8 cellular contexts compared by ENCODE assay signal in the genomic region with DNA sequence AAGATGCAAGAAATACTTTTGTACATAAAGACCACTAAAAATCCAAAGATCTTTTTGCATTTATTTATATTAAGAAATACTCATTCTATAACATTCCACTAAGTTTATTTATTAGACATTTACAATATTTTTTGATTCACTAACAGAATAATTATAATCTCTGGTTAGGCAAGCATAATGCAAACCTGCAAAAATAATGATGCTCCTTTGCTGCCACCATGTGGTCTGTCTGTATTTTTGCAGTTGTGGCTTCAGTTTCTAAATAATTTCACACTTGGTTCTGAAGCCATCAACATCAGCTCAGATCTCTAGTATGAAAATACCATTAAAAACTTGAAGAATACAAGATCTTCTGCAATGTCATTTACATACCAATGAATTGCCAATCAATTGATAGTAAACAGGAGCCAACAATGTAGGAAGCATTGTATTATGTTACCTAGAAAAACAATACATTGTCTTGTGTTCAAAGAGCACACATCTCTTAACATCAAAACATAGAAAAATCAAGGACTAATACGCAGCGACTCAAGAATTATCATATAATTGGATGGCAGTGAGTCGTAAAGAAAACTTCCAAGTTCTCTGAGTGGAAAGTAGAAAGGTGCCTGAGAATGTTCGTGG. TPM values are rescaled to one million over a fixed set of nuclear protein-coding genes. Genes with fewer than 3 reads are reported as not detected.
DNase-seq lines count a peak whose midpoint lies in the region; ATAC-seq and TF ChIP-seq lines count a peak whose summit lies in the region.

No MANE protein-coding gene starts in this region.

- DNase-seq in AG04450 (ENCODE audit: low read depth, low spot score): peak; percentile 48
- DNase-seq in NCI-H2107 treated with DMSO at 0.1 percent for 48 hours (lab: John Stamatoyannopoulos, UW; ENCODE audit: unreplicated experiment): peak; percentile 2
- DNase-seq in activated CD4-positive, alpha-beta T cell treated with anti-CD3 and anti-CD28 coated beads for 4 hours: peak; percentile 16 to 63
- DNase-seq in fibroblast of gingiva (ENCODE audit: low read depth): peak; percentile 70
- peak; percentile 35 for DNase-seq in neuronal stem cell (ENCODE audit: low spot score)
- DNase-seq in lower leg skin (ENCODE audit: low spot score in 2 of 2): no peak

- H3K27ac ChIP-seq in AG04450 (ENCODE audit: low read depth, low read length) (no peak overlapping the region), neuronal stem cell (replicated peaks; ENCODE audit: low read length) (no peak overlapping the region)

- H4K8ac ChIP-seq in neuronal stem cell (ENCODE audit: low read depth, low read length): no peak overlapping the region

- no peak overlapping the region for H2BK15ac ChIP-seq in neuronal stem cell (ENCODE audit: low read length)

- H3K14ac ChIP-seq in neuronal stem cell (ENCODE audit: low read length): no peak overlapping the region

- no peak overlapping the region for H2AK5ac ChIP-seq in neuronal stem cell (ENCODE audit: low read depth, low read length)

- TF ChIP-seq CTCF in AG04450 (IDR thresholded peaks at IDR 0.05; ENCODE audit: low read depth, low read length): peak; percentile 67
- peak; percentile 55 for TF ChIP-seq CTCF in GM12873 (IDR thresholded peaks at IDR 0.05; ENCODE audit: insufficient read depth, low read depth, low read length, missing control alignments)
- peak in 1 of 3 donors; percentile 75 for TF ChIP-seq CTCF in lower leg skin (IDR thresholded peaks at IDR 0.05)

- CTCF ChIA-PET in AG04450 (lab: Charles Lee): interaction anchor here (0.6 to 2.6 kb wide), 18 partner anchors 10 to 1913 kb away, joined by 3 to 26 read pairs (median 4); no protein-coding TSS in a partner anchor

- no peak overlapping the region for H3K4ac ChIP-seq in neuronal stem cell (ENCODE audit: low read length)

- no peak for TF ChIP-seq POLR2A in lower leg skin (IDR thresholded peaks at IDR 0.05)

- no peak overlapping the region for H2BK12ac ChIP-seq in neuronal stem cell (ENCODE audit: low read length)

- H3K27me3 ChIP-seq in AG04450 (ENCODE audit: control insufficient read depth, insufficient read depth, low read length) (no peaks in the 10 kb centered on the region), neuronal stem cell (ENCODE audit: control insufficient read depth in 3 of 3, insufficient read depth in 3 of 3, low read depth in 1 of 3, low read length in 3 of 3) (no peaks in the 10 kb centered on the region)

- H3K9ac ChIP-seq in neuronal stem cell (ENCODE audit: low read depth, low read length, poor library complexity): no peak overlapping the region

- no peak overlapping the region for H3K23ac ChIP-seq in neuronal stem cell (ENCODE audit: low read depth, low read length, poor library complexity)

- H3K4me1 ChIP-seq in neuronal stem cell (ENCODE audit: control insufficient read depth in 2 of 2, insufficient read depth in 1 of 2, low read depth in 1 of 2, low read length in 2 of 2): peaks cover 0 to 8% of the 10 kb centered on the region in 2 donors

- H4K91ac ChIP-seq in neuronal stem cell (ENCODE audit: low read depth, low read length, poor library complexity): no peak overlapping the region

- H2AFZ ChIP-seq in neuronal stem cell (ENCODE audit: low read length): peak overlapping the region; percentile 50

- peak; percentile 83 for ATAC-seq in HG02798 (IDR thresholded peaks at IDR 0.05; ENCODE audit: poor library complexity, unreplicated experiment)

- intact Hi-C loops in lower leg skin (cut with DNase I; ENCODE audit: low total_unique reads): loop anchor here (5.0 to 10.0 kb wide), 2 partner anchors 318 to 1910 kb away; no protein-coding TSS in a partner anchor

- H3K4me2 ChIP-seq in neuronal stem cell (ENCODE audit: insufficient read depth, low read length, poor library complexity, severe bottlenecking): no peak overlapping the region

- H3K9me3 ChIP-seq in AG04450 (ENCODE audit: control insufficient read depth, insufficient read depth, low read length) (no peaks in the 10 kb centered on the region), neuronal stem cell (replicated peaks in 1 of 2; ENCODE audit: control insufficient read depth in 2 of 2, insufficient read depth in 1 of 2, low read depth in 1 of 2, low read length in 2 of 2) (peaks cover 0 to 3% of the 10 kb centered on the region in 2 donors)

- peak overlapping the region; percentile 23; the same call in 1 of the 2 replicates for H3K4me3 ChIP-seq in AG04450 (ENCODE audit: low read depth, low read length)
- no peak overlapping the region for H3K4me3 ChIP-seq in neuronal stem cell (ENCODE audit: low read length in 2 of 2)
- H3K4me3 ChIP-seq in lower leg skin (ENCODE audit: low read depth, poor library complexity, severe bottlenecking): no peak overlapping the region

- H2BK5ac ChIP-seq in neuronal stem cell (ENCODE audit: low read length): no peak overlapping the region

- no peak overlapping the region for H3K18ac ChIP-seq in neuronal stem cell (ENCODE audit: low read length)

- 100% methylated on average over 1 of the region's 4 CpGs; no CpG with 5 or more reads in 1 of the 2 donors for WGBS in neuronal stem cell (ENCODE audit: extremely low coverage in 2 of 2, insufficient read length in 2 of 2, insufficient replicate concordance in 1 of 2), 2 donors
- 39 to 48% methylated on average over 4 of the region's 4 CpGs for WGBS in lower leg skin, 2 donors

- no peak overlapping the region for H2BK120ac ChIP-seq in neuronal stem cell (ENCODE audit: low read depth, low read length)

- H3K79me1 ChIP-seq in neuronal stem cell (ENCODE audit: low read depth, low read length): no peaks in the 10 kb centered on the region

- POLR2A ChIA-PET in AG04450 (lab: Yijun Ruan, JAX): interaction anchor here (0.7 to 1.6 kb wide), 6 partner anchors 19 to 390 kb away, joined by 3 to 9 read pairs (median 4); no protein-coding TSS in a partner anchor

- no peaks in the 10 kb centered on the region for H3K36me3 ChIP-seq in neuronal stem cell (replicated peaks in 1 of 2; ENCODE audit: control insufficient read depth in 2 of 2, insufficient read depth in 2 of 2, low read length in 2 of 2)

RNA-seq across cellular contexts. Expression of gene WDR75, which starts 28.8 kb away (rescaled TPM):
- polyA plus RNA-seq in AG04450 (2011; rRNA removed): 28.2 and 48.0 TPM in 2 replicates
- polyA minus RNA-seq in AG04450 (2011; rRNA and poly(A)+ RNA removed): 55.9 and 65.6 TPM in 2 replicates
- polyA plus RNA-seq in neuronal stem cell (2013, experiment 1 of 2): 46.7 TPM
- 47.0 TPM for polyA plus RNA-seq in neuronal stem cell (2013, experiment 2 of 2)
- 10 to 100 TPM; 20.8 to 38.1 (median 26.4) TPM for total RNA-seq in lower leg skin

Comparison
In these comparisons a context has a peak if more than half of its experiments do, and no peak if none do; other contexts are left out.
1. DNase-seq: peak in AG04450 (single experiment), NCI-H2107 treated with DMSO at 0.1 percent for 48 hours (single experiment), activated CD4-positive, alpha-beta T cell treated with anti-CD3 and anti-CD28 coated beads for 4 hours (2 of 2), fibroblast of gingiva (single experiment) and neuronal stem cell (single experiment); none in lower leg skin (0 of 2).